ENCODE assay signal across 13 cellular contexts in the genomic region with DNA sequence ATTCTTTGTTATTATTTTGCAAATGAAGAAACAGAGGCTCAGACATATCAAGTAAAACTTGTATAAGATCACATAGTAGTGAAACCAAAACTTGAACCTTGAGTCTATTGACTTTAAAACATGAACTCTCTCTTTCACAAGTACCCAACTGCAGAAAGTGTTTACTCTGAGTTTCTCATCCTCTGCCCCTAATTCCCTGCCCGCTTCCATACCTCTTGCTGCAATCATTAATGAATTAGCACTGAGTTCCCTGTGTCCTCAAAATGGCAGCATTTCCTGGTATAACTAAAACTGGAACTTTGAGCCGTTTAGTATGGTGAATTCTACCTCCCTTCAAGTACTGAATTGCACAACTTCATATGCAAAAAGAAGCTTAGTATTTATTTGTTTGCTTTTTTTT.
A peak's percentile ranks its signal among the peaks of the same experiment; 100 is the strongest.
DNase-seq lines count a peak whose midpoint lies in the region; ATAC-seq, FAIRE-seq and TF ChIP-seq lines count a peak whose summit lies in the region.
"Had no signal": no experiment of that assay in that cellular context is flagged by ENCODE, and none has a peak within 500 bp of the region (broad histone marks: within the 10 kb centered on the region; RNA-seq: fewer than 3 reads in every experiment).

No MANE protein-coding gene starts in this region.

- BruUV-seq in GM12878 (replicated peaks; lab: Mats Ljungman, UMichigan): no TSS peak

- peak overlapping the region; percentile 58 for H2AFZ ChIP-seq in GM12878 (ENCODE audit: control insufficient read depth, low read depth, low read length)

- H3K4me1 ChIP-seq in GM12878 (ENCODE audit: control insufficient read depth, insufficient read depth, low read length): peaks cover 25% of the 10 kb centered on the region
- H3K4me1 ChIP-seq in tibial artery: no peaks in the 10 kb centered on the region
- H3K4me1 ChIP-seq: upper lobe of right lung had no signal

- ATAC-seq in GM18868 (IDR thresholded peaks at IDR 0.05; ENCODE audit: unreplicated experiment): peak; percentile 54
- peak; percentile 70 for ATAC-seq in GM21528 (IDR thresholded peaks at IDR 0.05; ENCODE audit: low FRiP score, unreplicated experiment)
- ATAC-seq in HG03139 (IDR thresholded peaks at IDR 0.05; ENCODE audit: unreplicated experiment): peak; percentile 44
- ATAC-seq in GM12878: peak; percentile 29
- ATAC-seq: stimulated activated effector memory CD8-positive, alpha-beta T cell treated with anti-CD3 and anti-CD28 coated beads, Interleukin-12 subunit alpha, Interleukin-12 subunit beta, amount 100 ng/mL, for 72 hours; upper lobe of right lung had no signal

- H3K9ac ChIP-seq in GM12878 (ENCODE audit: control insufficient read depth, insufficient read depth, low read length): no peak overlapping the region

- no peak overlapping the region for H3K4me3 ChIP-seq in GM12878
- H3K4me3 ChIP-seq in tibial artery: no peak overlapping the region
- H3K4me3 ChIP-seq: upper lobe of right lung had no signal

- no peak for TF ChIP-seq RAD21 in GM12878 (IDR thresholded peaks at IDR 0.05; ENCODE audit: insufficient read depth, low read depth, low read length)

- in situ Hi-C loops in GM12878 (cut with MboI): no loop called here

- H4K20me1 ChIP-seq in GM12878 (ENCODE audit: control insufficient read depth, insufficient read depth): no peaks in the 10 kb centered on the region

- intact Hi-C loops in GM12878 (cut with micrococcal nuclease; ENCODE audit: unreplicated experiment): loop anchor here (5.0 kb wide), 2 partner anchors 34 to 71 kb away; no protein-coding TSS in a partner anchor
- intact Hi-C loops in tibial artery (cut with DNase I; ENCODE audit: low total_unique reads): no loop called here

- no peak for FAIRE-seq in GM12878 (lab: Jason Lieb, UNC)

- SMC1A ChIA-PET in GM12878 (lab: Charles Lee; ENCODE audit: uncharacterized antibody, unreplicated experiment): interaction anchor here (0.7 to 8.4 kb wide), 8 partner anchors 11 to 69 kb away, joined by 3 to 125 read pairs (median 10); no protein-coding TSS in a partner anchor

- H3K9me3 ChIP-seq in GM12878 (replicated peaks; ENCODE audit: control insufficient read depth, insufficient read depth, low read length): peaks cover 8% of the 10 kb centered on the region; the same call in 2 of the 3 replicates
- no peaks in the 10 kb centered on the region for H3K9me3 ChIP-seq in tibial artery
- H3K9me3 ChIP-seq: upper lobe of right lung had no signal

- no peak for TF ChIP-seq CTCF in GM12878 (IDR thresholded peaks at IDR 0.05 in 2 of 3, conservative IDR thresholded peaks at IDR 0.05 in 1 of 3; ENCODE audit: control insufficient read depth in 2 of 3, extremely low read depth in 1 of 3, insufficient read depth in 1 of 3, low read depth in 3 of 3, low read length in 3 of 3)
- no peak for TF ChIP-seq CTCF in tibial artery (IDR thresholded peaks at IDR 0.05)

- no peaks in the 10 kb centered on the region for H3K79me2 ChIP-seq in GM12878 (ENCODE audit: control insufficient read depth, insufficient read depth, low read length)

- POLR2A ChIA-PET in GM12878 (lab: Charles Lee): interaction anchor here (0.7 to 1.8 kb wide), 3 partner anchors 36 to 47 kb away, joined by 3 to 5 read pairs (median 5); no protein-coding TSS in a partner anchor

- CTCF ChIA-PET in GM12878 (lab: Yijun Ruan, JAX): interaction anchor here (0.7 to 3.4 kb wide), 7 partner anchors 10 to 269 kb away, joined by 3 to 15 read pairs (median 4); no protein-coding TSS in a partner anchor

- peak overlapping the region; percentile 69; the same call in 1 of the 2 replicates for H3K4me2 ChIP-seq in GM12878 (ENCODE audit: control insufficient read depth, insufficient read depth)

- TF ChIP-seq EP300 in GM12878 (IDR thresholded peaks at IDR 0.05; ENCODE audit: borderline replicate concordance in 1 of 2, control insufficient read depth in 1 of 2, low read depth in 2 of 2, low read length in 2 of 2): no peak

- RAD21 ChIA-PET in GM12878 (lab: Charles Lee; ENCODE audit: unreplicated experiment): interaction anchor here (0.7 to 6.0 kb wide), 8 partner anchors 11 to 137 kb away, joined by 3 to 78 read pairs (median 4); no protein-coding TSS in a partner anchor

- DNase-seq in GM12878 (ENCODE audit: low read depth, low spot score): no peak
- DNase-seq in central memory CD4-positive, alpha-beta T cell: no peak
- DNase-seq in tibial artery: no peak
- DNase-seq in ecto neural progenitor cell (ENCODE audit: low spot score): no peak
- no peak for DNase-seq in UCSD-AML1 (lab: John Stamatoyannopoulos, UW; ENCODE audit: unreplicated experiment)
- DNase-seq: activated gamma-delta T cell; mammary epithelial cell; stimulated activated CD4-positive, alpha-beta T cell treated with anti-CD3 and anti-CD28 coated beads, Interleukin-4, amount 100 ng/mL, for 4 hours; upper lobe of right lung had no signal

- H3K27me3 ChIP-seq in GM12878 (replicated peaks in 1 of 2; ENCODE audit: control insufficient read depth in 2 of 2, insufficient read depth in 2 of 2, low read length in 1 of 2) (no peaks in the 10 kb centered on the region), tibial artery (no peaks in the 10 kb centered on the region)
- H3K27me3 ChIP-seq: upper lobe of right lung had no signal

- TF ChIP-seq POLR2A in GM12878 (IDR thresholded peaks at IDR 0.05; ENCODE audit: low read depth, low read length): no peak

- H3K27ac ChIP-seq in GM12878 (ENCODE audit: control insufficient read depth, insufficient read depth) (peak overlapping the region; percentile 9; the same call in 1 of the 2 replicates), tibial artery (no peak overlapping the region)
- H3K27ac ChIP-seq: upper lobe of right lung had no signal

- WGBS in GM12878 (ENCODE audit: insufficient coverage, insufficient replicate concordance, low lambda C conversion rate, missing lambda C conversion rate): 13% methylated on average over 2 of the region's 2 CpGs

- H3K36me3 ChIP-seq in GM12878 (ENCODE audit: control insufficient read depth in 2 of 2, insufficient read depth in 2 of 2, low read length in 1 of 2) (no peaks in the 10 kb centered on the region), tibial artery (no peaks in the 10 kb centered on the region)
- H3K36me3 ChIP-seq: upper lobe of right lung had no signal

TF ChIP-seq in GM12878, 131 proteins besides CTCF, POLR2A, EP300 and RAD21 (continues in another document):
- no peak for TF ChIP-seq NR2F1 (conservative IDR thresholded peaks at IDR 0.05)
- no peak for TF ChIP-seq IRF4 (IDR thresholded peaks at IDR 0.05; ENCODE audit: low read depth, low read length)
- TF ChIP-seq, protein P1, sequence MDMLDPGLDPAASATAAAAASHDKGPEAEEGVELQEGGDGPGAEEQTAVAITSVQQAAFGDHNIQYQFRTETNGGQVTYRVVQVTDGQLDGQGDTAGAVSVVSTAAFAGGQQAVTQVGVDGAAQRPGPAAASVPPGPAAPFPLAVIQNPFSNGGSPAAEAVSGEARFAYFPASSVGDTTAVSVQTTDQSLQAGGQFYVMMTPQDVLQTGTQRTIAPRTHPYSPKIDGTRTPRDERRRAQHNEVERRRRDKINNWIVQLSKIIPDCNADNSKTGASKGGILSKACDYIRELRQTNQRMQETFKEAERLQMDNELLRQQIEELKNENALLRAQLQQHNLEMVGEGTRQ (IDR thresholded peaks at IDR 0.05; ENCODE audit: borderline replicate concordance, low read depth, low read length): no peak
- no peak for TF ChIP-seq MTA3 (IDR thresholded peaks at IDR 0.05; ENCODE audit: borderline replicate concordance, low read length)
- TF ChIP-seq, protein P2, sequence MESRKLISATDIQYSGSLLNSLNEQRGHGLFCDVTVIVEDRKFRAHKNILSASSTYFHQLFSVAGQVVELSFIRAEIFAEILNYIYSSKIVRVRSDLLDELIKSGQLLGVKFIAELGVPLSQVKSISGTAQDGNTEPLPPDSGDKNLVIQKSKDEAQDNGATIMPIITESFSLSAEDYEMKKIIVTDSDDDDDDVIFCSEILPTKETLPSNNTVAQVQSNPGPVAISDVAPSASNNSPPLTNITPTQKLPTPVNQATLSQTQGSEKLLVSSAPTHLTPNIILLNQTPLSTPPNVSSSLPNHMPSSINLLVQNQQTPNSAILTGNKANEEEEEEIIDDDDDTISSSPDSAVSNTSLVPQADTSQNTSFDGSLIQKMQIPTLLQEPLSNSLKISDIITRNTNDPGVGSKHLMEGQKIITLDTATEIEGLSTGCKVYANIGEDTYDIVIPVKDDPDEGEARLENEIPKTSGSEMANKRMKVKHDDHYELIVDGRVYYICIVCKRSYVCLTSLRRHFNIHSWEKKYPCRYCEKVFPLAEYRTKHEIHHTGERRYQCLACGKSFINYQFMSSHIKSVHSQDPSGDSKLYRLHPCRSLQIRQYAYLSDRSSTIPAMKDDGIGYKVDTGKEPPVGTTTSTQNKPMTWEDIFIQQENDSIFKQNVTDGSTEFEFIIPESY (IDR thresholded peaks at IDR 0.05): no peak
- no peak for TF ChIP-seq EGR1 (IDR thresholded peaks at IDR 0.05; ENCODE audit: borderline replicate concordance in 1 of 2, low read depth in 2 of 2, low read length in 2 of 2)
- no peak for TF ChIP-seq ASH2L (IDR thresholded peaks at IDR 0.05; ENCODE audit: borderline replicate concordance, low read depth)
- TF ChIP-seq E4F1 (IDR thresholded peaks at IDR 0.05; ENCODE audit: borderline replicate concordance, partially characterized antibody): no peak
- no peak for TF ChIP-seq MYB (IDR thresholded peaks at IDR 0.05; ENCODE audit: borderline replicate concordance, low read depth, low read length)
- TF ChIP-seq SREBF1 (IDR thresholded peaks at IDR 0.05; ENCODE audit: low read length): no peak
- no peak for TF ChIP-seq MTA2 (IDR thresholded peaks at IDR 0.05; ENCODE audit: low read depth)
- no peak for TF ChIP-seq CBFB (IDR thresholded peaks at IDR 0.05; ENCODE audit: low read depth)
- no peak for TF ChIP-seq ZNF217 (IDR thresholded peaks at IDR 0.05)
- no peak for TF ChIP-seq SMAD1 (IDR thresholded peaks at IDR 0.05; ENCODE audit: low read depth, partially characterized antibody)
